1 cellular context compared by ENCODE assay signal in the genomic region with DNA sequence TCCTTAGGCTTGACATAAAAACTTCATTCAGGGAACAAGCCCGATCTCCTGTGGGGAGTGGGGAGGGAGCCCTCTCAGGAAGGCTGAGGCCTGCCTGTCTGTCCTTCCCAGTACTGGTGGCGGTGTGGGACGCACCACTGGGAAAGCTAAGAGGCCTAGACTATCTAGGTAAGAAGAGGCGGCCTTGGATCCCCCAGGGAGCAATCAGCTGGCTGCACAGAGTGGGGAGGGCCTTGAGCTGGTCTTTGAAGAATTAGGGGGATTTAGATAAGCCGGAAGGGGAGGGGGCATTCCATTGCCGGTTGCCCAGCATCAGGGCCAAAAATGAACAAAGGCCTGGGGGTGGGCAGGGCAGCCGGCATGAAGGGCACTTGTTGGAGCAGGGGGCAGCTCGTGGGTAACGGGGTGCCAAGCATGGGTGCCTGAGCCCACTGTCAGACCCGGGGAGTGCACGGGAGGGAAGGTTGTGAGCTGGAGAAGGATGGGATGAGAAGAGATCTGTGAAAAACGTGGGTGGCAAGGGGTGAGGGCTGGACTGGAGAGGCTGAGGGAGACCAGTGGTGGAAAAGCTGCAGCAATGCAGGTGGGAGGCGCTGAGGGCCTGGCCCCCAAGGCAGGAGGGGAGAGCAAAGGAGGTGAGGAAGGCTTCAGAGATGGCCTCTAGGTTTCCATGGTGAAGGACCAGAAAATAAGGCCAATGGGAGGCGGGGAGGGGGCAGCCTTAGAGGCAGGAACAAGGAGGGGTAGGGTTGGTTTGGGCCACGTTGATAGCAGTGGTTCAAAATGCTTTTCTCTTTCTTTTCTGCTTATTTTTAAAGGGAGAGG.
TF ChIP-seq lines count a peak whose summit lies in the region.

No MANE protein-coding gene starts in this region.

TF ChIP-seq in HepG2, 621 proteins besides CTCF, POLR2A, EP300 and RAD21 (continued from another document and continues in another):
- TF ChIP-seq SALL2 (CRISPR knock-in tag; IDR thresholded peaks at IDR 0.05), result no peak
- TF ChIP-seq, protein P1, sequence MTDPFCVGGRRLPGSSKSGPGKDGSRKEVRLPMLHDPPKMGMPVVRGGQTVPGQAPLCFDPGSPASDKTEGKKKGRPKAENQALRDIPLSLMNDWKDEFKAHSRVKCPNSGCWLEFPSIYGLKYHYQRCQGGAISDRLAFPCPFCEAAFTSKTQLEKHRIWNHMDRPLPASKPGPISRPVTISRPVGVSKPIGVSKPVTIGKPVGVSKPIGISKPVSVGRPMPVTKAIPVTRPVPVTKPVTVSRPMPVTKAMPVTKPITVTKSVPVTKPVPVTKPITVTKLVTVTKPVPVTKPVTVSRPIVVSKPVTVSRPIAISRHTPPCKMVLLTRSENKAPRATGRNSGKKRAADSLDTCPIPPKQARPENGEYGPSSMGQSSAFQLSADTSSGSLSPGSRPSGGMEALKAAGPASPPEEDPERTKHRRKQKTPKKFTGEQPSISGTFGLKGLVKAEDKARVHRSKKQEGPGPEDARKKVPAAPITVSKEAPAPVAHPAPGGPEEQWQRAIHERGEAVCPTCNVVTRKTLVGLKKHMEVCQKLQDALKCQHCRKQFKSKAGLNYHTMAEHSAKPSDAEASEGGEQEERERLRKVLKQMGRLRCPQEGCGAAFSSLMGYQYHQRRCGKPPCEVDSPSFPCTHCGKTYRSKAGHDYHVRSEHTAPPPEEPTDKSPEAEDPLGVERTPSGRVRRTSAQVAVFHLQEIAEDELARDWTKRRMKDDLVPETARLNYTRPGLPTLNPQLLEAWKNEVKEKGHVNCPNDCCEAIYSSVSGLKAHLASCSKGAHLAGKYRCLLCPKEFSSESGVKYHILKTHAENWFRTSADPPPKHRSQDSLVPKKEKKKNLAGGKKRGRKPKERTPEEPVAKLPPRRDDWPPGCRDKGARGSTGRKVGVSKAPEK (CRISPR knock-in tag; IDR thresholded peaks at IDR 0.05; ENCODE audit: borderline replicate concordance), result no peak
- no peak for TF ChIP-seq CBX1 (IDR thresholded peaks at IDR 0.05; ENCODE audit: low read depth)
- TF ChIP-seq ZNF136 (CRISPR knock-in tag; IDR thresholded peaks at IDR 0.05; ENCODE audit: low read depth), result no peak
- TF ChIP-seq, protein P2, sequence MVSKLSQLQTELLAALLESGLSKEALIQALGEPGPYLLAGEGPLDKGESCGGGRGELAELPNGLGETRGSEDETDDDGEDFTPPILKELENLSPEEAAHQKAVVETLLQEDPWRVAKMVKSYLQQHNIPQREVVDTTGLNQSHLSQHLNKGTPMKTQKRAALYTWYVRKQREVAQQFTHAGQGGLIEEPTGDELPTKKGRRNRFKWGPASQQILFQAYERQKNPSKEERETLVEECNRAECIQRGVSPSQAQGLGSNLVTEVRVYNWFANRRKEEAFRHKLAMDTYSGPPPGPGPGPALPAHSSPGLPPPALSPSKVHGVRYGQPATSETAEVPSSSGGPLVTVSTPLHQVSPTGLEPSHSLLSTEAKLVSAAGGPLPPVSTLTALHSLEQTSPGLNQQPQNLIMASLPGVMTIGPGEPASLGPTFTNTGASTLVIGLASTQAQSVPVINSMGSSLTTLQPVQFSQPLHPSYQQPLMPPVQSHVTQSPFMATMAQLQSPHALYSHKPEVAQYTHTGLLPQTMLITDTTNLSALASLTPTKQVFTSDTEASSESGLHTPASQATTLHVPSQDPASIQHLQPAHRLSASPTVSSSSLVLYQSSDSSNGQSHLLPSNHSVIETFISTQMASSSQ (IDR thresholded peaks at IDR 0.05; ENCODE audit: low read depth), result 0 out of 2 replicates have a peak, but pooled peaks have one; percentile 16
- TF ChIP-seq, protein P2 (CRISPR knock-in tag; IDR thresholded peaks at IDR 0.05; ENCODE audit: borderline replicate concordance), result peak; percentile 77; the same call in 1 of the 2 replicates
- TF ChIP-seq, protein P3, sequence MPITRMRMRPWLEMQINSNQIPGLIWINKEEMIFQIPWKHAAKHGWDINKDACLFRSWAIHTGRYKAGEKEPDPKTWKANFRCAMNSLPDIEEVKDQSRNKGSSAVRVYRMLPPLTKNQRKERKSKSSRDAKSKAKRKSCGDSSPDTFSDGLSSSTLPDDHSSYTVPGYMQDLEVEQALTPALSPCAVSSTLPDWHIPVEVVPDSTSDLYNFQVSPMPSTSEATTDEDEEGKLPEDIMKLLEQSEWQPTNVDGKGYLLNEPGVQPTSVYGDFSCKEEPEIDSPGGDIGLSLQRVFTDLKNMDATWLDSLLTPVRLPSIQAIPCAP (CRISPR knock-in tag; IDR thresholded peaks at IDR 0.05; ENCODE audit: low read depth), result no peak
- TF ChIP-seq AKAP8 (CRISPR knock-in tag; IDR thresholded peaks at IDR 0.05), result peak; percentile 51; the same call in 1 of the 2 replicates
- TF ChIP-seq ZNF207 (IDR thresholded peaks at IDR 0.05; ENCODE audit: borderline replicate concordance), result no peak
- TF ChIP-seq, protein P4, sequence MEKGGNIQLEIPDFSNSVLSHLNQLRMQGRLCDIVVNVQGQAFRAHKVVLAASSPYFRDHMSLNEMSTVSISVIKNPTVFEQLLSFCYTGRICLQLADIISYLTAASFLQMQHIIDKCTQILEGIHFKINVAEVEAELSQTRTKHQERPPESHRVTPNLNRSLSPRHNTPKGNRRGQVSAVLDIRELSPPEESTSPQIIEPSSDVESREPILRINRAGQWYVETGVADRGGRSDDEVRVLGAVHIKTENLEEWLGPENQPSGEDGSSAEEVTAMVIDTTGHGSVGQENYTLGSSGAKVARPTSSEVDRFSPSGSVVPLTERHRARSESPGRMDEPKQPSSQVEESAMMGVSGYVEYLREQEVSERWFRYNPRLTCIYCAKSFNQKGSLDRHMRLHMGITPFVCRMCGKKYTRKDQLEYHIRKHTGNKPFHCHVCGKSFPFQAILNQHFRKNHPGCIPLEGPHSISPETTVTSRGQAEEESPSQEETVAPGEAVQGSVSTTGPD (CRISPR knock-in tag; IDR thresholded peaks at IDR 0.05), result no peak
- TF ChIP-seq, protein P5, sequence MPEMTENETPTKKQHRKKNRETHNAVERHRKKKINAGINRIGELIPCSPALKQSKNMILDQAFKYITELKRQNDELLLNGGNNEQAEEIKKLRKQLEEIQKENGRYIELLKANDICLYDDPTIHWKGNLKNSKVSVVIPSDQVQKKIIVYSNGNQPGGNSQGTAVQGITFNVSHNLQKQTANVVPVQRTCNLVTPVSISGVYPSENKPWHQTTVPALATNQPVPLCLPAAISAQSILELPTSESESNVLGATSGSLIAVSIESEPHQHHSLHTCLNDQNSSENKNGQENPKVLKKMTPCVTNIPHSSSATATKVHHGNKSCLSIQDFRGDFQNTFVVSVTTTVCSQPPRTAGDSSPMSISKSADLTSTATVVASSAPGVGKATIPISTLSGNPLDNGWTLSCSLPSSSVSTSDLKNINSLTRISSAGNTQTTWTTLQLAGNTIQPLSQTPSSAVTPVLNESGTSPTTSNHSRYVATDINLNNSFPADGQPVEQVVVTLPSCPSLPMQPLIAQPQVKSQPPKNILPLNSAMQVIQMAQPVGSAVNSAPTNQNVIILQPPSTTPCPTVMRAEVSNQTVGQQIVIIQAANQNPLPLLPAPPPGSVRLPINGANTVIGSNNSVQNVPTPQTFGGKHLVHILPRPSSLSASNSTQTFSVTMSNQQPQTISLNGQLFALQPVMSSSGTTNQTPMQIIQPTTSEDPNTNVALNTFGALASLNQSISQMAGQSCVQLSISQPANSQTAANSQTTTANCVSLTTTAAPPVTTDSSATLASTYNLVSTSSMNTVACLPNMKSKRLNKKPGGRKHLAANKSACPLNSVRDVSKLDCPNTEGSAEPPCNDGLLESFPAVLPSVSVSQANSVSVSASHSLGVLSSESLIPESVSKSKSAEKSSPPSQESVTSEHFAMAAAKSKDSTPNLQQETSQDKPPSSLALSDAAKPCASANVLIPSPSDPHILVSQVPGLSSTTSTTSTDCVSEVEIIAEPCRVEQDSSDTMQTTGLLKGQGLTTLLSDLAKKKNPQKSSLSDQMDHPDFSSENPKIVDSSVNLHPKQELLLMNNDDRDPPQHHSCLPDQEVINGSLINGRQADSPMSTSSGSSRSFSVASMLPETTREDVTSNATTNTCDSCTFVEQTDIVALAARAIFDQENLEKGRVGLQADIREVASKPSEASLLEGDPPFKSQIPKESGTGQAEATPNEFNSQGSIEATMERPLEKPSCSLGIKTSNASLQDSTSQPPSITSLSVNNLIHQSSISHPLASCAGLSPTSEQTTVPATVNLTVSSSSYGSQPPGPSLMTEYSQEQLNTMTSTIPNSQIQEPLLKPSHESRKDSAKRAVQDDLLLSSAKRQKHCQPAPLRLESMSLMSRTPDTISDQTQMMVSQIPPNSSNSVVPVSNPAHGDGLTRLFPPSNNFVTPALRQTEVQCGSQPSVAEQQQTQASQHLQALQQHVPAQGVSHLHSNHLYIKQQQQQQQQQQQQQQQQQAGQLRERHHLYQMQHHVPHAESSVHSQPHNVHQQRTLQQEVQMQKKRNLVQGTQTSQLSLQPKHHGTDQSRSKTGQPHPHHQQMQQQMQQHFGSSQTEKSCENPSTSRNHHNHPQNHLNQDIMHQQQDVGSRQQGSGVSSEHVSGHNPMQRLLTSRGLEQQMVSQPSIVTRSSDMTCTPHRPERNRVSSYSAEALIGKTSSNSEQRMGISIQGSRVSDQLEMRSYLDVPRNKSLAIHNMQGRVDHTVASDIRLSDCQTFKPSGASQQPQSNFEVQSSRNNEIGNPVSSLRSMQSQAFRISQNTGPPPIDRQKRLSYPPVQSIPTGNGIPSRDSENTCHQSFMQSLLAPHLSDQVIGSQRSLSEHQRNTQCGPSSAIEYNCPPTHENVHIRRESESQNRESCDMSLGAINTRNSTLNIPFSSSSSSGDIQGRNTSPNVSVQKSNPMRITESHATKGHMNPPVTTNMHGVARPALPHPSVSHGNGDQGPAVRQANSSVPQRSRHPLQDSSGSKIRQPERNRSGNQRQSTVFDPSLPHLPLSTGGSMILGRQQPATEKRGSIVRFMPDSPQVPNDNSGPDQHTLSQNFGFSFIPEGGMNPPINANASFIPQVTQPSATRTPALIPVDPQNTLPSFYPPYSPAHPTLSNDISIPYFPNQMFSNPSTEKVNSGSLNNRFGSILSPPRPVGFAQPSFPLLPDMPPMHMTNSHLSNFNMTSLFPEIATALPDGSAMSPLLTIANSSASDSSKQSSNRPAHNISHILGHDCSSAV (CRISPR knock-in tag; IDR thresholded peaks at IDR 0.05; ENCODE audit: borderline replicate concordance), result no peak
- TF ChIP-seq, protein P6, sequence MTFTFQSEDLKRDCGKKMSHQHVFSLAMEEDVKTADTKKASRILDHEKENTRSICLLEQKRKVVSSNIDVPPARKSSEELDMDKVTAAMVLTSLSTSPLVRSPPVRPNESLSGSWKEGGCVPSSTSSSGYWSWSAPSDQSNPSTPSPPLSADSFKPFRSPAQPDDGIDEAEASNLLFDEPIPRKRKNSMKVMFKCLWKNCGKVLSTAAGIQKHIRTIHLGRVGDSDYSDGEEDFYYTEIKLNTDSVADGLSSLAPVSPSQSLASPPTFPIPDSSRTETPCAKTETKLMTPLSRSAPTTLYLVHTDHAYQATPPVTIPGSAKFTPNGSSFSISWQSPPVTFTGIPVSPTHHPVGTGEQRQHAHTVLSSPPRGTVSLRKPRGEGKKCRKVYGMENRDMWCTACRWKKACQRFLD (CRISPR knock-in tag; IDR thresholded peaks at IDR 0.05; ENCODE audit: borderline replicate concordance), result no peak
- TF ChIP-seq, protein P7, sequence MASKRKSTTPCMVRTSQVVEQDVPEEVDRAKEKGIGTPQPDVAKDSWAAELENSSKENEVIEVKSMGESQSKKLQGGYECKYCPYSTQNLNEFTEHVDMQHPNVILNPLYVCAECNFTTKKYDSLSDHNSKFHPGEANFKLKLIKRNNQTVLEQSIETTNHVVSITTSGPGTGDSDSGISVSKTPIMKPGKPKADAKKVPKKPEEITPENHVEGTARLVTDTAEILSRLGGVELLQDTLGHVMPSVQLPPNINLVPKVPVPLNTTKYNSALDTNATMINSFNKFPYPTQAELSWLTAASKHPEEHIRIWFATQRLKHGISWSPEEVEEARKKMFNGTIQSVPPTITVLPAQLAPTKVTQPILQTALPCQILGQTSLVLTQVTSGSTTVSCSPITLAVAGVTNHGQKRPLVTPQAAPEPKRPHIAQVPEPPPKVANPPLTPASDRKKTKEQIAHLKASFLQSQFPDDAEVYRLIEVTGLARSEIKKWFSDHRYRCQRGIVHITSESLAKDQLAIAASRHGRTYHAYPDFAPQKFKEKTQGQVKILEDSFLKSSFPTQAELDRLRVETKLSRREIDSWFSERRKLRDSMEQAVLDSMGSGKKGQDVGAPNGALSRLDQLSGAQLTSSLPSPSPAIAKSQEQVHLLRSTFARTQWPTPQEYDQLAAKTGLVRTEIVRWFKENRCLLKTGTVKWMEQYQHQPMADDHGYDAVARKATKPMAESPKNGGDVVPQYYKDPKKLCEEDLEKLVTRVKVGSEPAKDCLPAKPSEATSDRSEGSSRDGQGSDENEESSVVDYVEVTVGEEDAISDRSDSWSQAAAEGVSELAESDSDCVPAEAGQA (IDR thresholded peaks at IDR 0.05; ENCODE audit: low read depth), result no peak
- TF ChIP-seq, protein P7 (CRISPR knock-in tag; IDR thresholded peaks at IDR 0.05; ENCODE audit: borderline replicate concordance), result no peak
- TF ChIP-seq ZBTB20 (CRISPR knock-in tag; IDR thresholded peaks at IDR 0.05; ENCODE audit: borderline replicate concordance, low read depth), result no peak
- TF ChIP-seq TAF1 (CRISPR knock-in tag; IDR thresholded peaks at IDR 0.05), result no peak; the same call in 1 of the 2 replicates
- TF ChIP-seq CENPX (CRISPR knock-in tag; IDR thresholded peaks at IDR 0.05), result no peak
- TF ChIP-seq EED (CRISPR knock-in tag; IDR thresholded peaks at IDR 0.05), result no peak
- no peak; the same call in 1 of the 2 replicates for TF ChIP-seq HDAC2 (CRISPR knock-in tag; IDR thresholded peaks at IDR 0.05)
- TF ChIP-seq ZNF782 (CRISPR knock-in tag; IDR thresholded peaks at IDR 0.05; ENCODE audit: borderline replicate concordance), result no peak
- no peak for TF ChIP-seq CBX5 (CRISPR knock-in tag; IDR thresholded peaks at IDR 0.05; ENCODE audit: borderline replicate concordance)
- TF ChIP-seq ATM (IDR thresholded peaks at IDR 0.05; ENCODE audit: borderline replicate concordance), result no peak
- no peak; the same call in 1 of the 2 replicates for TF ChIP-seq NFYC (CRISPR knock-in tag; IDR thresholded peaks at IDR 0.05)
